ENCODE assay signal across 8 cellular contexts in the genomic region with DNA sequence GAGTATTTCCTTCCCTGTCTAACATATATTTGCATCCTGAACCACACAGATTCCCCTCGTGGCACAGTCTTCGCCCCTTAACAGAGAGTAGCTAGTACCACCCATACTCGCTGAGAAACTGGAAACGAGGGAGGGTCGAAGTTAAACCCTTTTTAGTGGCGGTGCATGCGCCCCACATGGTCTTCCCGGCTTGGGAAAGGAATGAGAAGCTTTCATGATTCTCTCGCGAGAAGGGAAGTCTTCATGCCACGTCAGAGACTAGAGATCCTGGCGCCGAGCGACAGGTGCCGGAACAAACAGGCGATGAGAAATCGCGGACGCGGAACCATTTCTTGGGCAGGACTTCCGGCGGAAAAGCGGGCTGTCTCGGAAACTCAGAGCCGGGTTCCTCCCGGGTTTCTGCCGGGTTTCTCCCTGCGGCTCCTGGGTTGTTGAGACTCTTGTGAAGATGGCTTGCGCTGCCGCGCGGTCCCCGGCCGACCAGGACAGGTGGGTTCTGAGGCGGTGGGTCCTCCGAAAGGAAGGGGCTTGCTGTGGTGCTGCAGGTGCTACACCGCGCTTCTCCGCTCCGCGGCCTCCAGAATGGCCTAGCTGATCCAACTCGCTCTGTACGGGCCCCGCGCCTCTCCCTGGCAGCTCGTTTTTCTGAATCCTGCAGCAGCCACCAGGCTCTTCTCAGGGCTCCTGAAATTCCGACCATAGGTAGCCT. TPM values are rescaled to one million over a fixed set of nuclear protein-coding genes. Genes with fewer than 3 reads are reported as not detected.
DNase-seq lines count a peak whose midpoint lies in the region; ATAC-seq and TF ChIP-seq lines count a peak whose summit lies in the region.

A gene (plus strand): TSS at position 359 of the 709 bp plus-strand sequence. CDS start 90 bp downstream, at position 449.

- H3K9ac ChIP-seq in mucosa of rectum (ENCODE audit: low read depth in 1 of 2, low read length in 2 of 2): peak within 1 kb of the TSS; percentile 80 to 90

- CTCF ChIA-PET in PC-9 (lab: Charles Lee): interaction anchor here (0.8 kb wide), 1 partner anchor 13 kb away, joined by 8 read pairs; no protein-coding TSS in a partner anchor

- H3K36me3 ChIP-seq in PC-9 (ENCODE audit: low read depth) (peaks cover 34% of the 10 kb centered on the region), mucosa of rectum (ENCODE audit: control insufficient read depth in 2 of 2, insufficient read depth in 2 of 2, low read length in 2 of 2) (peaks cover 12 to 17% of the 10 kb centered on the region in 2 donors)

- peak; percentile 98 for ATAC-seq in GM21619 (IDR thresholded peaks at IDR 0.05; ENCODE audit: unreplicated experiment)

- H3F3A ChIP-seq in PC-9 (ENCODE audit: insufficient read depth, low read depth): peaks cover 20% of the 10 kb centered on the region; the same call in 1 of the 2 replicates

- TSS peak; percentile 56 for BruUV-seq in PC-9 (replicated peaks; lab: Mats Ljungman, UMichigan)

- no peaks in the 10 kb centered on the region for H3K9me2 ChIP-seq in PC-9 (ENCODE audit: insufficient read depth)

- peak within 1 kb of the TSS; percentile 97 for H2AFZ ChIP-seq in PC-9

- H3K4me3 ChIP-seq in Jurkat, Clone E6-1 (ENCODE audit: low read length): peak within 1 kb of the TSS; percentile 80
- H3K4me3 ChIP-seq in PC-9 (peak within 1 kb of the TSS; percentile 84), mucosa of rectum (ENCODE audit: low read length in 2 of 2) (peak within 1 kb of the TSS; percentile 84 to 99)

- H3K4me1 ChIP-seq in PC-9 (replicated peaks; ENCODE audit: insufficient read depth): peaks cover 20% of the 10 kb centered on the region
- peaks cover 9 to 19% of the 10 kb centered on the region in 2 donors for H3K4me1 ChIP-seq in mucosa of rectum (ENCODE audit: control insufficient read depth in 2 of 2, insufficient read depth in 2 of 2, low read length in 2 of 2)

- H3K9me3 ChIP-seq in PC-9 (ENCODE audit: insufficient read depth, low read depth): no peaks in the 10 kb centered on the region
- no peaks in the 10 kb centered on the region for H3K9me3 ChIP-seq in mucosa of rectum (ENCODE audit: control insufficient read depth in 2 of 2, low read length in 2 of 2)

- peaks cover 41% of the 10 kb centered on the region for H3K79me2 ChIP-seq in PC-9 (ENCODE audit: low read depth)

- H3K4me2 ChIP-seq in PC-9: peak within 1 kb of the TSS; percentile 83

- DNase-seq in DMS153 treated with DMSO at 0.1 percent for 48 hours (lab: John Stamatoyannopoulos, UW; ENCODE audit: unreplicated experiment): peak; percentile 59
- peak; percentile 96 for DNase-seq in Jurkat, Clone E6-1 (ENCODE audit: low read depth, low spot score)
- peak; percentile 88 to 93 for DNase-seq in PC-9
- DNase-seq in activated T-cell treated with anti-CD3 and anti-CD28 coated beads, Interleukin-2, amount 50 U/mL, for 1 hour: peak; percentile 88
- DNase-seq in erythroblast (lab: John Stamatoyannopoulos, UW): peak; percentile 96
- peak; percentile 93 for DNase-seq in stimulated activated CD8-positive, alpha-beta memory T cell treated with anti-CD3 and anti-CD28 coated beads, Interleukin-4, amount 100 ng/mL, for 48 hours

- H3K27me3 ChIP-seq in PC-9 (ENCODE audit: insufficient read depth, low read depth) (no peaks in the 10 kb centered on the region), mucosa of rectum (ENCODE audit: control insufficient read depth in 2 of 2, insufficient read depth in 2 of 2, low read length in 2 of 2) (no peaks in the 10 kb centered on the region)

- TF ChIP-seq CTCF in PC-9 (conservative IDR thresholded peaks at IDR 0.05): no peak

- H3K27ac ChIP-seq in PC-9 (peak within 1 kb of the TSS; percentile 69), mucosa of rectum (ENCODE audit: low read depth in 2 of 2, low read length in 2 of 2) (peak within 1 kb of the TSS; percentile 60 to 75)

- TF ChIP-seq POLR2A in erythroblast (IDR thresholded peaks at IDR 0.05; ENCODE audit: low read length): peak; percentile 93

- intact Hi-C loops in PC-9 (cut with micrococcal nuclease; ENCODE audit: unreplicated experiment): loop anchor here (1.0 to 5.0 kb wide), 2 partner anchors 99 to 116 kb away; a partner anchor contains a TSS

- peaks cover 21% of the 10 kb centered on the region for H4K20me1 ChIP-seq in PC-9 (ENCODE audit: insufficient read depth)

- POLR2A ChIA-PET in PC-9 (lab: Charles Lee; ENCODE audit: unreplicated experiment): interaction anchor here (0.6 to 0.8 kb wide), 2 partner anchors 13 to 115 kb away, joined by 5 to 11 read pairs; no protein-coding TSS in a partner anchor

RNA-seq across cellular contexts. Expression of the gene that starts here (rescaled TPM):
- 131 TPM for polyA plus RNA-seq in Jurkat, Clone E6-1 (2012; ENCODE audit: insufficient read depth, insufficient read length)
- 26.8 and 34.4 TPM in 2 replicates for total RNA-seq in PC-9 (2021)

Comparison
In these comparisons a context has a peak if more than half of its experiments do, and no peak if none do; other contexts are left out.
1. Peak in every context shown above with its lines: DNase-seq, ATAC-seq, H3K4me3 ChIP-seq and H3K27ac ChIP-seq.